In the genomic region with DNA sequence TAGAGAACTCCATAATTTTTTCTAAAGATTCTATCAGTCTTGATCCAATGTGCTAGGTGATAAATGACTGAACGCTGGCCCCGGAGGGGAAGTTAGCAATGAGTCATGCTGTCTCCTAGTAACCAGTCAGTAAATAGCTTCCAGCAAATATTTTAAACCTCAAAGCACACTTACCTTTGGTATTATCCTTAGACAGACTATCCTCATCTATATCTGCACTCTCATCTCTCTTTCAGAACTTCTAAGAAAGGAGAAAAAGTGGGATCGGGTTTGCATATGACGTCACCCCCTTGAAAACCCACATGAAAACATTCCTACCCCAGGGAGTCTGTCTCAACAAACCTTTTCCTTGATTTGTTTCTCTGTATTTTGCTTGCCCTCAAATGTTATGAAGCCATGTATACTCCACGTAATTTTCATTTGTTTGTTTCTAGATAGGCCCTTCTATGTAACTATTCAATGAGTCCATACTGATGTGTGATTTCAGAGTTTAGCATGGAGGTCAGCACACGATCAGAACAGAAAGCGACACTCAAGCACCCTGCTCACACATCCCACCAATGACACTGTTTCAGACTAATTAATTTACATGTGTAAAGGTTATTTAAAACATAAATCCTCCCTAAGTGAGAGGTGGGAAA, we compare ENCODE assay signal across 8 cellular contexts.
DNase-seq lines count a peak whose midpoint lies in the region; ATAC-seq, FAIRE-seq and TF ChIP-seq lines count a peak whose summit lies in the region.

No MANE protein-coding gene starts in this region.

- H3K4me2 ChIP-seq in GM12878 (ENCODE audit: control insufficient read depth, insufficient read depth), result no peak overlapping the region; the same call in 1 of the 2 replicates

- peak; percentile 70 to 84; a peak in 3 of 4 replicates for TF ChIP-seq EP300 in GM12878 (IDR thresholded peaks at IDR 0.05; ENCODE audit: borderline replicate concordance in 1 of 2, control insufficient read depth in 1 of 2, low read depth in 2 of 2, low read length in 2 of 2)

- FAIRE-seq in GM12878 (lab: Jason Lieb, UNC) (no peak), urothelium cell line (lab: Jason Lieb, UNC) (no peak)

- no peak overlapping the region for H3K4me3 ChIP-seq in A673 (ENCODE audit: low read depth, low read length, poor library complexity, severe bottlenecking)
- H3K4me3 ChIP-seq in GM12878, result no peak overlapping the region
- H3K4me3 ChIP-seq in right lobe of liver, result no peak overlapping the region
- no peak overlapping the region for H3K4me3 ChIP-seq in CD4-positive, alpha-beta memory T cell (ENCODE audit: low read length in 2 of 2)

- H3K27ac ChIP-seq in A673 (ENCODE audit: low read depth, low read length, poor library complexity, severe bottlenecking), result no peak overlapping the region
- no peak overlapping the region for H3K27ac ChIP-seq in GM12878 (ENCODE audit: control insufficient read depth, insufficient read depth)
- no peak overlapping the region for H3K27ac ChIP-seq in right lobe of liver
- no peak overlapping the region for H3K27ac ChIP-seq in CD4-positive, alpha-beta memory T cell (ENCODE audit: low read depth, low read length)

- H3K9me3 ChIP-seq in A673 (ENCODE audit: low read depth, low read length, poor library complexity, severe bottlenecking) (no peaks in the 10 kb centered on the region), GM12878 (replicated peaks; ENCODE audit: control insufficient read depth, insufficient read depth, low read length) (no peaks in the 10 kb centered on the region; the same call in 2 of the 3 replicates), right lobe of liver (no peaks in the 10 kb centered on the region)
- no peaks in the 10 kb centered on the region for H3K9me3 ChIP-seq in CD4-positive, alpha-beta memory T cell (ENCODE audit: control insufficient read depth in 1 of 2, low read length in 2 of 2)

- H3K27me3 ChIP-seq in A673 (replicated peaks; ENCODE audit: insufficient read depth, low read depth, low read length, poor library complexity), result no peaks in the 10 kb centered on the region
- no peaks in the 10 kb centered on the region for H3K27me3 ChIP-seq in GM12878 (replicated peaks in 1 of 2; ENCODE audit: control insufficient read depth in 2 of 2, insufficient read depth in 2 of 2, low read length in 1 of 2)
- H3K27me3 ChIP-seq in right lobe of liver, result no peaks in the 10 kb centered on the region
- no peaks in the 10 kb centered on the region for H3K27me3 ChIP-seq in CD4-positive, alpha-beta memory T cell (ENCODE audit: insufficient read depth, low read length)

- in situ Hi-C loops in GM13977 (cut with MboI; ENCODE audit: low pct_unique_long_range_greater_than_20kb, low sequenced_read_pairs, unreplicated experiment) (no loop called here), GM12878 (cut with MboI) (no loop called here)

- RAD21 ChIA-PET in GM12878 (lab: Charles Lee; ENCODE audit: unreplicated experiment), result interaction anchor here (1.7 to 3.8 kb wide), 2 partner anchors 21 to 26 kb away, joined by 3 to 16 read pairs; no protein-coding TSS in a partner anchor

- peaks cover 5 to 12% of the 10 kb centered on the region in 2 donors for H3K27me3 Mint-ChIP-seq in CD4-positive, alpha-beta memory T cell

- H4K20me1 ChIP-seq in GM12878 (ENCODE audit: control insufficient read depth, insufficient read depth), result no peaks in the 10 kb centered on the region

- DNase-seq in A673 (ENCODE audit: low spot score) (peak; percentile 45), GM13977 (ENCODE audit: low spot score) (peak; percentile 57), NCI-H2196 treated with DMSO at 0.1 percent for 48 hours (lab: John Stamatoyannopoulos, UW; ENCODE audit: unreplicated experiment) (peak; percentile 18), GM12878 (ENCODE audit: low read depth, low spot score) (peak; percentile 25), right lobe of liver (peak in 1 of 3 donors; percentile 34), urothelium cell line (ENCODE audit: low spot score) (peak; percentile 80)
- DNase-seq in CD4-positive, alpha-beta memory T cell, result no peak

- POLR2A ChIA-PET in A673 (lab: Charles Lee; ENCODE audit: low non-redundant PET), result no interaction called here
- POLR2A ChIA-PET in GM12878 (lab: Charles Lee), result no interaction called here
- POLR2A ChIA-PET in CD4-positive, alpha-beta memory T cell (lab: Charles Lee; ENCODE audit: partially characterized antibody), result no interaction called here

- no peak overlapping the region for H3K27ac Mint-ChIP-seq in CD4-positive, alpha-beta memory T cell

- peaks cover 0 to 8% (median 3%) of the 10 kb centered on the region in 4 donors for H3K4me1 Mint-ChIP-seq in CD4-positive, alpha-beta memory T cell

- CTCF ChIA-PET in A673 (lab: Charles Lee), result no interaction called here
- CTCF ChIA-PET in GM12878 (lab: Yijun Ruan, JAX), result no interaction called here
- CTCF ChIA-PET in CD4-positive, alpha-beta memory T cell (lab: Charles Lee; ENCODE audit: partially characterized antibody), result no interaction called here

- H3K9me3 Mint-ChIP-seq in CD4-positive, alpha-beta memory T cell, result no peaks in the 10 kb centered on the region

- TF ChIP-seq RAD21 in GM12878 (IDR thresholded peaks at IDR 0.05; ENCODE audit: insufficient read depth, low read depth, low read length), result no peak

- H2AFZ ChIP-seq in GM12878 (ENCODE audit: control insufficient read depth, low read depth, low read length), result 0 out of 2 replicates have a peak overlapping the region, but pooled peaks have one; percentile 8

- peak; percentile 82 for ATAC-seq in HG02885 (IDR thresholded peaks at IDR 0.05; ENCODE audit: poor library complexity, unreplicated experiment)
- peak; percentile 87 for ATAC-seq in GM12878
- ATAC-seq in right lobe of liver, result peak; percentile 80 to 93 (median 86)

- no TSS peak for BruUV-seq in A673 (replicated peaks; lab: Mats Ljungman, UMichigan)
- BruUV-seq in GM12878 (replicated peaks; lab: Mats Ljungman, UMichigan), result no TSS peak

- TF ChIP-seq POLR2A in GM12878 (IDR thresholded peaks at IDR 0.05; ENCODE audit: low read depth, low read length) (no peak), right lobe of liver (IDR thresholded peaks at IDR 0.05) (no peak)

- H3K4me1 ChIP-seq in A673 (ENCODE audit: insufficient read depth, low read length, poor library complexity, severe bottlenecking) (peaks cover 8% of the 10 kb centered on the region), GM12878 (ENCODE audit: control insufficient read depth, insufficient read depth, low read length) (no peaks in the 10 kb centered on the region), right lobe of liver (peaks cover 0 to 20% (median 6%) of the 10 kb centered on the region in 4 donors)
- H3K4me1 ChIP-seq in CD4-positive, alpha-beta memory T cell (ENCODE audit: insufficient read depth, low read length), result no peaks in the 10 kb centered on the region

- no peak overlapping the region for H3K4me3 Mint-ChIP-seq in CD4-positive, alpha-beta memory T cell

- H3K36me3 ChIP-seq in A673 (ENCODE audit: insufficient read depth, low read length, poor library complexity, severe bottlenecking), result no peaks in the 10 kb centered on the region
- H3K36me3 ChIP-seq in GM12878 (ENCODE audit: control insufficient read depth in 2 of 2, insufficient read depth in 2 of 2, low read length in 1 of 2), result no peaks in the 10 kb centered on the region
- H3K36me3 ChIP-seq in right lobe of liver, result no peaks in the 10 kb centered on the region
- no peaks in the 10 kb centered on the region for H3K36me3 ChIP-seq in CD4-positive, alpha-beta memory T cell (ENCODE audit: insufficient read depth, low read length)

- intact Hi-C loops in A673 (cut with micrococcal nuclease; ENCODE audit: unreplicated experiment) (no loop called here), GM12878 (cut with micrococcal nuclease; ENCODE audit: unreplicated experiment) (no loop called here), right lobe of liver (cut with DNase I) (no loop called here)
- intact Hi-C loops in CD4-positive, alpha-beta memory T cell (cut with micrococcal nuclease), result no loop called here

- WGBS in GM12878 (ENCODE audit: insufficient coverage, insufficient replicate concordance, low lambda C conversion rate, missing lambda C conversion rate), result 22% methylated on average over 7 of the region's 7 CpGs
- 43% methylated on average over 7 of the region's 7 CpGs for WGBS in right lobe of liver (ENCODE audit: insufficient coverage, low coverage, low lambda C conversion rate, missing lambda C conversion rate)

- no peak overlapping the region for H3K9ac ChIP-seq in GM12878 (ENCODE audit: control insufficient read depth, insufficient read depth, low read length)

- TF ChIP-seq CTCF in A673 (conservative IDR thresholded peaks at IDR 0.05; ENCODE audit: low read depth, low read length) (no peak), GM13977 (IDR thresholded peaks at IDR 0.05; ENCODE audit: extremely low read depth, insufficient read depth, missing control alignments) (no peak), GM12878 (IDR thresholded peaks at IDR 0.05 in 2 of 3, conservative IDR thresholded peaks at IDR 0.05 in 1 of 3; ENCODE audit: control insufficient read depth in 2 of 3, extremely low read depth in 1 of 3, insufficient read depth in 1 of 3, low read depth in 3 of 3, low read length in 3 of 3) (no peak), right lobe of liver (IDR thresholded peaks at IDR 0.05) (no peak)

- no peaks in the 10 kb centered on the region for H3K79me2 ChIP-seq in GM12878 (ENCODE audit: control insufficient read depth, insufficient read depth, low read length)

- H3K36me3 Mint-ChIP-seq in CD4-positive, alpha-beta memory T cell, result no peaks in the 10 kb centered on the region

- SMC1A ChIA-PET in GM12878 (lab: Charles Lee; ENCODE audit: uncharacterized antibody, unreplicated experiment), result interaction anchor here (0.6 to 1.9 kb wide), 3 partner anchors 39 to 331 kb away, joined by 3 to 5 read pairs (median 3); no protein-coding TSS in a partner anchor

TF ChIP-seq in GM12878, 131 proteins besides CTCF, POLR2A, EP300 and RAD21 (continues in another document):
- TF ChIP-seq JUND (IDR thresholded peaks at IDR 0.05; ENCODE audit: low read depth, low read length), result peak; percentile 52; the same call in 1 of the 2 replicates
- TF ChIP-seq ZNF274 (IDR thresholded peaks at IDR 0.05; ENCODE audit: insufficient read depth, insufficient read length), result no peak
- TF ChIP-seq PAX8 (IDR thresholded peaks at IDR 0.05), result no peak
- TF ChIP-seq SPI1 (IDR thresholded peaks at IDR 0.05; ENCODE audit: borderline replicate concordance, insufficient read depth, low read depth, low read length), result peak; percentile 63
- TF ChIP-seq IKZF2 (IDR thresholded peaks at IDR 0.05), result peak; percentile 84 to 87
- TF ChIP-seq MXI1 (IDR thresholded peaks at IDR 0.05; ENCODE audit: low read depth, low read length), result 0 out of 2 replicates have a peak, but pooled peaks have one; percentile 18
- no peak for TF ChIP-seq SIN3A (IDR thresholded peaks at IDR 0.05; ENCODE audit: low read depth, low read length)
- TF ChIP-seq IRF4 (IDR thresholded peaks at IDR 0.05; ENCODE audit: low read depth, low read length), result no peak
- TF ChIP-seq SIX5 (IDR thresholded peaks at IDR 0.05; ENCODE audit: low read depth, low read length, severe bottlenecking), result no peak
- no peak for TF ChIP-seq TCF7 (IDR thresholded peaks at IDR 0.05; ENCODE audit: borderline replicate concordance)
- no peak for TF ChIP-seq POU2F2 (IDR thresholded peaks at IDR 0.05; ENCODE audit: borderline replicate concordance, low read depth, low read length)
- no peak for TF ChIP-seq MYC (IDR thresholded peaks at IDR 0.05; ENCODE audit: insufficient read depth, insufficient read length, insufficient replicate concordance, low read length, severe bottlenecking)

Comparison
In these comparisons a context has a peak if more than half of its experiments do, and no peak if none do; other contexts are left out.
1. DNase-seq: peak in A673 (single experiment), GM13977 (single experiment), NCI-H2196 treated with DMSO at 0.1 percent for 48 hours (single experiment), GM12878 (single experiment) and urothelium cell line (single experiment); none in CD4-positive, alpha-beta memory T cell (0 of 5).
2. Peak in every context shown above with its lines, with median percentiles within 50 percentile points of each other: ATAC-seq.